8 cellular contexts compared by ENCODE assay signal in genomic region chr4:15003891-15004700, GRCh38. TPM values are rescaled to one million over a fixed set of nuclear protein-coding genes. Genes with fewer than 3 reads are reported as not detected.
DNase-seq lines count a peak whose midpoint lies in the region; FAIRE-seq and TF ChIP-seq lines count a peak whose summit lies in the region.

No MANE protein-coding gene starts in this region.

- H3K4me1 ChIP-seq in endocrine pancreas (ENCODE audit: control insufficient read depth, insufficient read depth, low read length): peaks cover 29% of the 10 kb centered on the region

- H3K27me3 ChIP-seq in endocrine pancreas (ENCODE audit: control insufficient read depth, insufficient read depth, low read length): no peaks in the 10 kb centered on the region

- TF ChIP-seq RAD21 in Ishikawa (IDR thresholded peaks at IDR 0.05; ENCODE audit: low read depth): no peak

- no peak for TF ChIP-seq EP300 in Ishikawa (IDR thresholded peaks at IDR 0.05; ENCODE audit: borderline replicate concordance)

- no peaks in the 10 kb centered on the region for H3K36me3 ChIP-seq in endocrine pancreas (ENCODE audit: control insufficient read depth, insufficient read depth, low read length)

- FAIRE-seq in D721Med (lab: Jason Lieb, UNC): no peak

- peak overlapping the region; percentile 100 for H3K9ac ChIP-seq in endocrine pancreas (ENCODE audit: control insufficient read depth, insufficient read depth, low read length)

- no peak for TF ChIP-seq CTCF in D721Med (IDR thresholded peaks at IDR 0.05; ENCODE audit: insufficient read depth, missing control alignments)

- H3K9me3 ChIP-seq in endocrine pancreas (ENCODE audit: control insufficient read depth, low read length): no peaks in the 10 kb centered on the region

- peak; percentile 51 for DNase-seq in NCI-H146 (lab: John Stamatoyannopoulos, UW)
- DNase-seq in NCI-H146 treated with DMSO at 0.1 percent for 48 hours (lab: John Stamatoyannopoulos, UW; ENCODE audit: unreplicated experiment): no peak
- peak; percentile 9 to 29 (median 25) for DNase-seq in activated CD8-positive, alpha-beta memory T cell treated with anti-CD3 and anti-CD28 coated beads for 48 hours (ENCODE audit: low read depth in 2 of 3, low spot score in 2 of 3)
- peak; percentile 27 for DNase-seq in mucosa of gallbladder (ENCODE audit: low spot score)
- DNase-seq in stimulated activated CD8-positive, alpha-beta memory T cell treated with anti-CD3 and anti-CD28 coated beads, Interleukin-4, amount 100 ng/mL, for 24 hours (ENCODE audit: low read depth): peak; percentile 36
- no peak for DNase-seq in D721Med (ENCODE audit: insufficient read length, low spot score)

- H3K4me3 ChIP-seq in endocrine pancreas (ENCODE audit: control insufficient read depth, insufficient read depth, low read length): no peak overlapping the region

TF ChIP-seq in Ishikawa, 13 proteins besides CTCF, POLR2A, EP300 and RAD21:
- TF ChIP-seq YY1 (IDR thresholded peaks at IDR 0.05; ENCODE audit: low read depth) (0 out of 2 replicates have a peak, but pooled peaks have one; percentile 10), TEAD4 (IDR thresholded peaks at IDR 0.05) (no peak)
TF ChIP-seq in Ishikawa: peak in this region for 1.

RNA-seq across cellular contexts. Expression of gene CPEB2, which starts 1.8 kb away (rescaled TPM):
- 32.4 TPM for total RNA-seq in mucosa of gallbladder

Comparison
In these comparisons a context has a peak if more than half of its experiments do, and no peak if none do; other contexts are left out.
1. DNase-seq: peak in NCI-H146 (single experiment), activated CD8-positive, alpha-beta memory T cell treated with anti-CD3 and anti-CD28 coated beads for 48 hours (3 of 3), mucosa of gallbladder (single experiment) and stimulated activated CD8-positive, alpha-beta memory T cell treated with anti-CD3 and anti-CD28 coated beads, Interleukin-4, amount 100 ng/mL, for 24 hours (single experiment); none in NCI-H146 treated with DMSO at 0.1 percent for 48 hours (single experiment) and D721Med (single experiment).